ENCODE assay signal across 16 cellular contexts in genomic region chrX:1395646-1396216, GRCh38. TPM values are rescaled to one million over a fixed set of nuclear protein-coding genes. Genes with fewer than 3 reads are reported as not detected.
A peak's percentile ranks its signal among the peaks of the same experiment; 100 is the strongest.
DNase-seq lines count a peak whose midpoint lies in the region; ATAC-seq, FAIRE-seq and TF ChIP-seq lines count a peak whose summit lies in the region.
"Had no signal": no experiment of that assay in that cellular context is flagged by ENCODE, and none has a peak within 500 bp of the region (broad histone marks: within the 10 kb centered on the region; RNA-seq: fewer than 3 reads in every experiment).

No MANE protein-coding gene starts in this region.

- H3K36me3 ChIP-seq in astrocyte (ENCODE audit: insufficient read depth, low read length) (peaks cover 2% of the 10 kb centered on the region), neural cell (ENCODE audit: insufficient read depth, low read length) (no peaks in the 10 kb centered on the region)

- no peaks in the 10 kb centered on the region for H3K9me2 ChIP-seq in neural cell (ENCODE audit: insufficient read depth, low read length)

- CTCF ChIA-PET in CD4-positive, alpha-beta T cell (lab: Charles Lee), result no interaction called here
- CTCF ChIA-PET in activated CD4-positive, alpha-beta memory T cell treated with anti-CD3 and anti-CD28 coated beads for 36 hours (lab: Charles Lee), result no interaction called here

- no peaks in the 10 kb centered on the region for H3K27me3 ChIP-seq in CD4-positive, alpha-beta T cell (ENCODE audit: control insufficient read depth, insufficient read depth, low read length)
- H3K27me3 ChIP-seq in astrocyte (ENCODE audit: insufficient read depth, low read length) (no peaks in the 10 kb centered on the region), neural cell (ENCODE audit: insufficient read depth, low read depth, low read length) (no peaks in the 10 kb centered on the region)
- H3K27me3 ChIP-seq: gastrocnemius medialis had no signal

- H3F3A ChIP-seq in neural cell (ENCODE audit: insufficient read depth, low read length, poor library complexity, severe bottlenecking), result no peaks in the 10 kb centered on the region

- peak overlapping the region; percentile 27 for H3K4me3 Mint-ChIP-seq in CD4-positive, alpha-beta T cell
- no peak overlapping the region for H3K4me3 Mint-ChIP-seq in astrocyte (ENCODE audit: unreplicated experiment)
- no peak overlapping the region for H3K4me3 Mint-ChIP-seq in activated CD4-positive, alpha-beta memory T cell treated with anti-CD3 and anti-CD28 coated beads for 36 hours
- H3K4me3 Mint-ChIP-seq: central memory CD8-positive, alpha-beta T cell had no signal

- H4K20me1 ChIP-seq in astrocyte (ENCODE audit: insufficient read depth, low read length) (peaks cover 33% of the 10 kb centered on the region), neural cell (ENCODE audit: insufficient read depth) (no peaks in the 10 kb centered on the region)

- peak overlapping the region; percentile 7 for H3K27ac Mint-ChIP-seq in CD4-positive, alpha-beta T cell
- H3K27ac Mint-ChIP-seq in astrocyte (ENCODE audit: unreplicated experiment), result no peak overlapping the region
- no peak overlapping the region for H3K27ac Mint-ChIP-seq in activated CD4-positive, alpha-beta memory T cell treated with anti-CD3 and anti-CD28 coated beads for 36 hours
- H3K27ac Mint-ChIP-seq: endodermal cell had no signal

- peaks cover 49% of the 10 kb centered on the region for H3K79me2 ChIP-seq in astrocyte (ENCODE audit: insufficient read depth, low read length)
- peaks cover 24% of the 10 kb centered on the region for H3K79me2 ChIP-seq in neural cell (replicated peaks; ENCODE audit: insufficient read depth, low read length)

- TF ChIP-seq CTCF in CD4-positive, alpha-beta T cell (IDR thresholded peaks at IDR 0.05), result no peak
- TF ChIP-seq CTCF in astrocyte (IDR thresholded peaks at IDR 0.05; ENCODE audit: insufficient read depth, low read depth, low read length) (no peak), neural cell (IDR thresholded peaks at IDR 0.05; ENCODE audit: poor library complexity, severe bottlenecking) (no peak)

- no peaks in the 10 kb centered on the region for H3K9me3 ChIP-seq in CD4-positive, alpha-beta T cell (ENCODE audit: control insufficient read depth, low read length)
- no peaks in the 10 kb centered on the region for H3K9me3 ChIP-seq in astrocyte (ENCODE audit: insufficient read depth, low read depth, low read length)
- no peaks in the 10 kb centered on the region for H3K9me3 ChIP-seq in neural cell (ENCODE audit: low read length)
- H3K9me3 ChIP-seq: gastrocnemius medialis had no signal

- intact Hi-C loops in CD4-positive, alpha-beta T cell (cut with DNase I, micrococcal nuclease), result loop anchor here (10.0 kb wide), 2 partner anchors 1011 to 1299 kb away; partner anchors contain the start of genes CD99 (in 1 of the 2) and PPP2R3B (in 1 of the 2)
- intact Hi-C loops in activated CD4-positive, alpha-beta memory T cell treated with anti-CD3 and anti-CD28 coated beads for 36 hours (cut with micrococcal nuclease), result loop anchor here (10.0 kb wide), 1 partner anchor 1011 kb away; the partner anchor contains the start of gene PPP2R3B

- H3K9ac ChIP-seq in astrocyte (ENCODE audit: low read length) (no peak overlapping the region), neural cell (ENCODE audit: low read length) (no peak overlapping the region)

- POLR2A ChIA-PET in CD4-positive, alpha-beta T cell (lab: Charles Lee), result no interaction called here
- POLR2A ChIA-PET in activated CD4-positive, alpha-beta memory T cell treated with anti-CD3 and anti-CD28 coated beads for 36 hours (lab: Charles Lee), result no interaction called here

- DNase-seq in CD4-positive, alpha-beta T cell, result no peak
- DNase-seq in GM12892 (ENCODE audit: insufficient read length) (no peak), astrocyte (ENCODE audit: low read depth) (no peak), SW480 (ENCODE audit: low spot score) (no peak), COR-L47 (lab: John Stamatoyannopoulos, UW) (no peak)
- no peak for DNase-seq in activated CD4-positive, alpha-beta memory T cell treated with anti-CD3 and anti-CD28 coated beads for 36 hours
- DNase-seq: C1 segment of cervical spinal cord, EL, KBM-7, NCI-H1105 treated with DMSO at 0.1 percent for 48 hours, NCI-H2227 treated with DMSO at 0.1 percent for 48 hours, SHP77 treated with DMSO at 0.1 percent for 48 hours had no signal

- TF ChIP-seq RAD21 in neural cell (conservative IDR thresholded peaks at IDR 0.05), result no peak

- H2AFZ ChIP-seq in astrocyte (ENCODE audit: low read depth, low read length) (no peak overlapping the region), neural cell (ENCODE audit: low read depth, low read length) (no peak overlapping the region)

- FAIRE-seq in GM12892 (lab: Jason Lieb, UNC) (peak; percentile 84), astrocyte (lab: Jason Lieb, UNC) (no peak)

- H3K27me3 Mint-ChIP-seq in CD4-positive, alpha-beta T cell, result no peaks in the 10 kb centered on the region
- no peaks in the 10 kb centered on the region for H3K27me3 Mint-ChIP-seq in astrocyte (ENCODE audit: low read depth, unreplicated experiment)
- H3K27me3 Mint-ChIP-seq in activated CD4-positive, alpha-beta memory T cell treated with anti-CD3 and anti-CD28 coated beads for 36 hours, result no peaks in the 10 kb centered on the region
- H3K27me3 Mint-ChIP-seq: central memory CD8-positive, alpha-beta T cell had no signal

- no peak for TF ChIP-seq EP300 in neural cell (conservative IDR thresholded peaks at IDR 0.05; ENCODE audit: poor library complexity, severe bottlenecking)

- no peak overlapping the region for H3K27ac ChIP-seq in CD4-positive, alpha-beta T cell (ENCODE audit: low read depth, low read length)
- H3K27ac ChIP-seq in astrocyte (ENCODE audit: low read depth, low read length) (no peak overlapping the region), neural cell (ENCODE audit: low read length) (no peak overlapping the region)

- no peaks in the 10 kb centered on the region for H3K9me3 Mint-ChIP-seq in CD4-positive, alpha-beta T cell
- no peaks in the 10 kb centered on the region for H3K9me3 Mint-ChIP-seq in astrocyte (ENCODE audit: unreplicated experiment)
- H3K9me3 Mint-ChIP-seq in activated CD4-positive, alpha-beta memory T cell treated with anti-CD3 and anti-CD28 coated beads for 36 hours, result no peaks in the 10 kb centered on the region
- H3K9me3 Mint-ChIP-seq: central memory CD8-positive, alpha-beta T cell; endodermal cell had no signal

- H3K4me3 ChIP-seq in astrocyte (ENCODE audit: insufficient read depth, low read depth, low read length), result no peak overlapping the region
- H3K4me3 ChIP-seq in neural cell (ENCODE audit: low read length), result peak overlapping the region; percentile 28
- H3K4me3 ChIP-seq: gastrocnemius medialis had no signal

- no peak for ATAC-seq in CD4-positive, alpha-beta T cell (ENCODE audit: poor library complexity)
- ATAC-seq: gastrocnemius medialis had no signal

- H3K4me1 Mint-ChIP-seq in CD4-positive, alpha-beta T cell (ENCODE audit: low read depth), result peaks cover 23% of the 10 kb centered on the region
- H3K4me1 Mint-ChIP-seq in astrocyte (ENCODE audit: low read depth, unreplicated experiment), result peaks cover 4% of the 10 kb centered on the region
- peaks cover 30% of the 10 kb centered on the region for H3K4me1 Mint-ChIP-seq in activated CD4-positive, alpha-beta memory T cell treated with anti-CD3 and anti-CD28 coated beads for 36 hours (ENCODE audit: low read depth)

- no peak for TF ChIP-seq POLR2A in GM12892 (IDR thresholded peaks at IDR 0.05; ENCODE audit: low read depth, low read length)

- H3K4me1 ChIP-seq in astrocyte (ENCODE audit: insufficient read depth, low read length), result peaks cover 10% of the 10 kb centered on the region

- H3K36me3 Mint-ChIP-seq in CD4-positive, alpha-beta T cell (ENCODE audit: low read depth), result peaks cover 24% of the 10 kb centered on the region
- peaks cover 10% of the 10 kb centered on the region for H3K36me3 Mint-ChIP-seq in astrocyte (ENCODE audit: low read depth, unreplicated experiment)
- H3K36me3 Mint-ChIP-seq in activated CD4-positive, alpha-beta memory T cell treated with anti-CD3 and anti-CD28 coated beads for 36 hours, result peaks cover 28% of the 10 kb centered on the region

- H3K4me2 ChIP-seq in astrocyte (ENCODE audit: low read length), result peak overlapping the region; percentile 93
- H3K4me2 ChIP-seq in neural cell (ENCODE audit: low read length), result no peak overlapping the region

TF ChIP-seq in neural cell, 6 proteins besides CTCF, POLR2A, EP300 and RAD21 (continues in another document):
- no peak for TF ChIP-seq POLR2AphosphoS5 (IDR thresholded peaks at IDR 0.05)
- TF ChIP-seq EZH2 (IDR thresholded peaks at IDR 0.05; ENCODE audit: borderline replicate concordance, insufficient read depth, low read length, poor library complexity, severe bottlenecking), result no peak
- no peak for TF ChIP-seq MXI1 (conservative IDR thresholded peaks at IDR 0.05; ENCODE audit: poor library complexity, severe bottlenecking)
- no peak for TF ChIP-seq SMC3 (conservative IDR thresholded peaks at IDR 0.05; ENCODE audit: poor library complexity)

RNA-seq across cellular contexts. Expression of gene SLC25A6, which starts 3.8 kb away (rescaled TPM):
- 100 to 1,000 TPM; 338 to 340 TPM for total RNA-seq in CD4-positive, alpha-beta T cell
- polyA plus RNA-seq in GM12892 (2012; ENCODE audit: missing spikeins), result 337 TPM
- 290 and 345 TPM in 2 replicates for total RNA-seq in astrocyte
- polyA plus RNA-seq in neural cell, result 180 and 184 TPM in 2 replicates
- polyA minus RNA-seq in neural cell, result 169 and 183 TPM in 2 replicates
- 100 to 1,000 TPM; 399 to 407 TPM for total RNA-seq in activated CD4-positive, alpha-beta memory T cell treated with anti-CD3 and anti-CD28 coated beads for 36 hours

RNA-seq across cellular contexts. Expression of gene ASMTL, which starts 57.0 kb away (rescaled TPM):
- total RNA-seq in CD4-positive, alpha-beta T cell, result 10 to 100 TPM; 34.6 to 39.3 TPM
- polyA plus RNA-seq in GM12892 (2012; ENCODE audit: missing spikeins), result 23.3 TPM
- total RNA-seq in astrocyte, result 22.1 and 26.5 TPM in 2 replicates
- polyA plus RNA-seq in neural cell, result 21.5 and 25.9 TPM in 2 replicates
- polyA minus RNA-seq in neural cell, result 18.9 and 19.5 TPM in 2 replicates
- total RNA-seq in activated CD4-positive, alpha-beta memory T cell treated with anti-CD3 and anti-CD28 coated beads for 36 hours, result 10 to 100 TPM; 65.2 to 67.4 TPM

RNA-seq across cellular contexts. Expression of gene IL3RA, which starts 59.1 kb away (rescaled TPM):
- total RNA-seq in CD4-positive, alpha-beta T cell, result under 1 TPM; 0.45 to 0.49 TPM
- polyA plus RNA-seq in GM12892 (2012; ENCODE audit: missing spikeins), result 15.4 TPM
- total RNA-seq in astrocyte, result not detected in 2 replicates
- polyA plus RNA-seq in neural cell, result not detected in 2 replicates
- not detected in 2 replicates for polyA minus RNA-seq in neural cell
- total RNA-seq in activated CD4-positive, alpha-beta memory T cell treated with anti-CD3 and anti-CD28 coated beads for 36 hours, result 1 to 10 TPM; 1.2 to 1.4 TPM
- total RNA-seq: endodermal cell had no signal
